Comparison of ENCODE assay signal across 1 cellular context in the genomic region with DNA sequence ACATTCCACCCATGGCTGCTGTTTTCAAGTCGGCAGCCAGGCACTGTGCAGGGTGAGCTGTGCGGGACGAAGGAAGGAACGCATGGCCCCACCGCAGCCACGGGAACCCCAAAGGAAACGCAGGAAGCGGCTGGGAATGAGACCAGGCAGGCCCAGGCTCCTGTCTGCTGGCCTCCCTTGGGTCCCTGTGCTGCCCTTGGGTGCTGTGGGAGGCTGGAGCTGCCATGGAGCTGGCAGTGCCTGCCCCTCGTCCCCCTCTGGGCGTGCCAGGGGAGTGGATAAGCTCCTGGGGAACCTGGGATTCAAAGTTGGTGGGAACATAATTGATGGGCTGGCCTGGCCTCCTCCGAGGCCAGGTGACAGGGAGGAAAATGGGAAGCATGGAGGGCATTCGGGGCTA.
TF ChIP-seq lines count a peak whose summit lies in the region.

No MANE protein-coding gene starts in this region.

TF ChIP-seq in SK-N-SH, 30 proteins besides CTCF, POLR2A, EP300 and RAD21 (continued from another document):
- TF ChIP-seq REST (IDR thresholded peaks at IDR 0.05; ENCODE audit: low read depth, low read length): no peak
- no peak for TF ChIP-seq JUND (IDR thresholded peaks at IDR 0.05)
- TF ChIP-seq MEF2A (IDR thresholded peaks at IDR 0.05; ENCODE audit: borderline replicate concordance, low read depth): no peak
- TF ChIP-seq RFX5 (IDR thresholded peaks at IDR 0.05; ENCODE audit: low read length): no peak
- TF ChIP-seq, protein P1, sequence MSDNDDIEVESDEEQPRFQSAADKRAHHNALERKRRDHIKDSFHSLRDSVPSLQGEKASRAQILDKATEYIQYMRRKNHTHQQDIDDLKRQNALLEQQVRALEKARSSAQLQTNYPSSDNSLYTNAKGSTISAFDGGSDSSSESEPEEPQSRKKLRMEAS (IDR thresholded peaks at IDR 0.05; ENCODE audit: low read depth): no peak
- TF ChIP-seq FOSL2 (IDR thresholded peaks at IDR 0.05; ENCODE audit: borderline replicate concordance, low read depth): no peak
- TF ChIP-seq CHD2 (IDR thresholded peaks at IDR 0.05; ENCODE audit: low read length, partially characterized antibody): no peak
- no peak for TF ChIP-seq NRF1 (IDR thresholded peaks at IDR 0.05; ENCODE audit: low read depth, low read length)
- TF ChIP-seq RCOR1 (IDR thresholded peaks at IDR 0.05; ENCODE audit: low read length): no peak
- TF ChIP-seq, protein P2, sequence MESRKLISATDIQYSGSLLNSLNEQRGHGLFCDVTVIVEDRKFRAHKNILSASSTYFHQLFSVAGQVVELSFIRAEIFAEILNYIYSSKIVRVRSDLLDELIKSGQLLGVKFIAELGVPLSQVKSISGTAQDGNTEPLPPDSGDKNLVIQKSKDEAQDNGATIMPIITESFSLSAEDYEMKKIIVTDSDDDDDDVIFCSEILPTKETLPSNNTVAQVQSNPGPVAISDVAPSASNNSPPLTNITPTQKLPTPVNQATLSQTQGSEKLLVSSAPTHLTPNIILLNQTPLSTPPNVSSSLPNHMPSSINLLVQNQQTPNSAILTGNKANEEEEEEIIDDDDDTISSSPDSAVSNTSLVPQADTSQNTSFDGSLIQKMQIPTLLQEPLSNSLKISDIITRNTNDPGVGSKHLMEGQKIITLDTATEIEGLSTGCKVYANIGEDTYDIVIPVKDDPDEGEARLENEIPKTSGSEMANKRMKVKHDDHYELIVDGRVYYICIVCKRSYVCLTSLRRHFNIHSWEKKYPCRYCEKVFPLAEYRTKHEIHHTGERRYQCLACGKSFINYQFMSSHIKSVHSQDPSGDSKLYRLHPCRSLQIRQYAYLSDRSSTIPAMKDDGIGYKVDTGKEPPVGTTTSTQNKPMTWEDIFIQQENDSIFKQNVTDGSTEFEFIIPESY (IDR thresholded peaks at IDR 0.05; ENCODE audit: borderline replicate concordance, low read depth): no peak
